ENCODE assay signal across 9 cellular contexts in the genomic region with DNA sequence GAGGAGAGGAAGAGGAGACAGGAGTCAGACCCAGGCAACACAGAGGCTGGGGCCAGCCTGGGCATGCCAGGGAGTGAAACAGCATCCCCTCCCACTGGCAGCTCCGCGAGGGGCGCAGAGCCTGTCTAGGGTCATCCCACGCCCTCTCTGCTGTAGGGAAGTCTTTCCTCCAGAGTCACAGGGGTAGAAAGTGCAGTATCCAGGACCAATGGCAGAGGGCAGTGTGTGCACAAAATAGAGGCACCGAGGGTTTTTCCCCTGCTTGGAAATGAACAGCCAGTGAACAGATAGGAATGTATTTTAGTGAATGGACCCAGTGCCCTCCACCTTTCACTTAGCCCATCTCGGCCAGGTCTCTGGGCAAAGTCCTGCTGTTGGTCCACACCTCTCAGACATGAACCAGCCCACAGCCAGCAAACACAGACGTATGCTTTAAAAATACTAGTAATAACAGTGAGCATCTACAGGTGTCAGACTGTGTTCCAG. TPM values are rescaled to one million over a fixed set of nuclear protein-coding genes. Genes with fewer than 3 reads are reported as not detected.
DNase-seq lines count a peak whose midpoint lies in the region; ATAC-seq and TF ChIP-seq lines count a peak whose summit lies in the region.
"Had no signal": no experiment of that assay in that cellular context is flagged by ENCODE, and none has a peak within 500 bp of the region (broad histone marks: within the 10 kb centered on the region; RNA-seq: fewer than 3 reads in every experiment).

No MANE protein-coding gene starts in this region.

- H3K4me1 ChIP-seq in parathyroid adenoma (no peaks in the 10 kb centered on the region), upper lobe of left lung (no peaks in the 10 kb centered on the region)

- TF ChIP-seq EP300 in upper lobe of left lung (IDR thresholded peaks at IDR 0.05), result no peak

- H3K9me3 Mint-ChIP-seq in activated naive CD4-positive, alpha-beta T cell treated with anti-CD3 and anti-CD28 coated beads for 36 hours, result no peaks in the 10 kb centered on the region
- H3K9me3 Mint-ChIP-seq: activated B cell treated with CpG ODN at 0.5 μM for 24 hours had no signal

- H2AFZ ChIP-seq in parathyroid adenoma, result no peak overlapping the region

- CTCF ChIA-PET in activated naive CD4-positive, alpha-beta T cell treated with anti-CD3 and anti-CD28 coated beads for 36 hours (lab: Charles Lee), result interaction anchor here (0.5 to 10.7 kb wide), 23 partner anchors 8 to 398 kb away, joined by 3 to 126 read pairs (median 3); a partner anchor contains a TSS

- H3K27me3 ChIP-seq in parathyroid adenoma (ENCODE audit: control insufficient read depth, insufficient read depth, low read length) (no peaks in the 10 kb centered on the region), upper lobe of left lung (no peaks in the 10 kb centered on the region)

- intact Hi-C loops in activated naive CD4-positive, alpha-beta T cell treated with anti-CD3 and anti-CD28 coated beads for 36 hours (cut with micrococcal nuclease), result loop anchor here (1.0 to 10.0 kb wide), 7 partner anchors 27 to 426 kb away; no protein-coding TSS in a partner anchor

- H3K4me2 ChIP-seq in parathyroid adenoma (ENCODE audit: low read length), result no peak overlapping the region

- H3K9me3 ChIP-seq in parathyroid adenoma (ENCODE audit: control insufficient read depth, low read length) (no peaks in the 10 kb centered on the region), upper lobe of left lung (no peaks in the 10 kb centered on the region)

- H3K27ac Mint-ChIP-seq in activated naive CD4-positive, alpha-beta T cell treated with anti-CD3 and anti-CD28 coated beads for 36 hours, result no peak overlapping the region
- H3K27ac Mint-ChIP-seq: activated B cell treated with CpG ODN at 0.5 μM for 24 hours had no signal

- no peaks in the 10 kb centered on the region for H3K79me2 ChIP-seq in parathyroid adenoma

- ATAC-seq in upper lobe of left lung (ENCODE audit: low FRiP score in 2 of 2) (peak; percentile 74 to 77), HG03565 (IDR thresholded peaks at IDR 0.05; ENCODE audit: unreplicated experiment) (no peak)

- H3K27ac ChIP-seq in parathyroid adenoma, result no peak overlapping the region
- no peak overlapping the region for H3K27ac ChIP-seq in upper lobe of left lung

- DNase-seq in DMS79 treated with DMSO at 0.1 percent for 48 hours (lab: John Stamatoyannopoulos, UW) (peak; percentile 36), LNCaP clone FGC (ENCODE audit: low read depth) (no peak), SHP77 (lab: John Stamatoyannopoulos, UW) (peak; percentile 30 to 63), glomerular endothelial cell (ENCODE audit: extremely low read depth, low read depth, low spot score) (peak; percentile 9), upper lobe of left lung (peak; percentile 49 to 51)
- DNase-seq in activated naive CD4-positive, alpha-beta T cell treated with anti-CD3 and anti-CD28 coated beads for 36 hours, result peak; percentile 84
- DNase-seq: activated B cell treated with CpG ODN at 0.5 μM for 24 hours had no signal

- no peak overlapping the region for H3K9ac ChIP-seq in parathyroid adenoma

- H3K4me3 ChIP-seq in LNCaP clone FGC (ENCODE audit: low read depth, low read length) (no peak overlapping the region), parathyroid adenoma (ENCODE audit: low read depth, low read length) (no peak overlapping the region), upper lobe of left lung (no peak overlapping the region)

- no peak overlapping the region for H3K4me3 Mint-ChIP-seq in activated naive CD4-positive, alpha-beta T cell treated with anti-CD3 and anti-CD28 coated beads for 36 hours
- H3K4me3 Mint-ChIP-seq: activated B cell treated with CpG ODN at 0.5 μM for 24 hours had no signal

- peaks cover 49% of the 10 kb centered on the region for H3K4me1 Mint-ChIP-seq in activated naive CD4-positive, alpha-beta T cell treated with anti-CD3 and anti-CD28 coated beads for 36 hours (ENCODE audit: low read depth)
- H3K4me1 Mint-ChIP-seq: activated B cell treated with CpG ODN at 0.5 μM for 24 hours had no signal

- H3K27me3 Mint-ChIP-seq in activated naive CD4-positive, alpha-beta T cell treated with anti-CD3 and anti-CD28 coated beads for 36 hours (ENCODE audit: low read depth), result no peaks in the 10 kb centered on the region

- 13 to 16% methylated on average over 6 to 7 of the region's 7 CpGs for WGBS in upper lobe of left lung, 2 donors

- TF ChIP-seq CTCF in LNCaP clone FGC (IDR thresholded peaks at IDR 0.05; ENCODE audit: control insufficient read depth, extremely low read depth, insufficient read depth), result peak; percentile 94
- TF ChIP-seq CTCF in parathyroid adenoma (IDR thresholded peaks at IDR 0.05), result peak; percentile 70
- TF ChIP-seq CTCF in upper lobe of left lung (IDR thresholded peaks at IDR 0.05), result peak; percentile 41 to 82 (median 64)

- no peaks in the 10 kb centered on the region for H3K36me3 Mint-ChIP-seq in activated naive CD4-positive, alpha-beta T cell treated with anti-CD3 and anti-CD28 coated beads for 36 hours (ENCODE audit: low read depth)

- TF ChIP-seq POLR2A in upper lobe of left lung (IDR thresholded peaks at IDR 0.05), result no peak

- H3K36me3 ChIP-seq in parathyroid adenoma (ENCODE audit: control insufficient read depth, insufficient read depth, low read length) (no peaks in the 10 kb centered on the region), upper lobe of left lung (no peaks in the 10 kb centered on the region)

RNA-seq across cellular contexts. Expression of a gene that starts 9.4 kb away (rescaled TPM):
- total RNA-seq in activated naive CD4-positive, alpha-beta T cell treated with anti-CD3 and anti-CD28 coated beads for 36 hours, result not detected
- total RNA-seq in glomerular endothelial cell (not detected in 2 replicates), upper lobe of left lung (not detected)
- total RNA-seq: activated B cell treated with CpG ODN at 0.5 μM for 24 hours had no signal

RNA-seq across cellular contexts. Expression of a gene that starts 18.2 kb away (rescaled TPM):
- 1 to 10 TPM; 2.3 TPM for total RNA-seq in activated naive CD4-positive, alpha-beta T cell treated with anti-CD3 and anti-CD28 coated beads for 36 hours
- total RNA-seq in glomerular endothelial cell, result not detected in 2 replicates
- total RNA-seq in upper lobe of left lung, result under 1 TPM in 2 of 6 donors, not detected in 4; 0.11 to 0.37 TPM
- total RNA-seq: activated B cell treated with CpG ODN at 0.5 μM for 24 hours had no signal

RNA-seq across cellular contexts. Expression of a gene that starts 30.1 kb away (rescaled TPM):
- total RNA-seq in activated naive CD4-positive, alpha-beta T cell treated with anti-CD3 and anti-CD28 coated beads for 36 hours, result not detected
- total RNA-seq in glomerular endothelial cell (not detected in 2 replicates), upper lobe of left lung (not detected)
- total RNA-seq: activated B cell treated with CpG ODN at 0.5 μM for 24 hours had no signal

RNA-seq across cellular contexts. Expression of a gene that starts 35.3 kb away (rescaled TPM):
- total RNA-seq in activated naive CD4-positive, alpha-beta T cell treated with anti-CD3 and anti-CD28 coated beads for 36 hours, result 1 to 10 TPM; 1.4 to 2.1 TPM
- total RNA-seq in glomerular endothelial cell (not detected in 2 replicates), upper lobe of left lung (under 1 TPM in 2 of 6 donors, not detected in 4; 0.15 to 0.55 TPM)
- total RNA-seq: activated B cell treated with CpG ODN at 0.5 μM for 24 hours had no signal
